ENCODE assay signal across 16 cellular contexts in genomic region chr5:72844218-72844603, GRCh38.
"Had no signal": no experiment of that assay in that cellular context is flagged by ENCODE, and none has a peak within 500 bp of the region (broad histone marks: within the 10 kb centered on the region; RNA-seq: fewer than 3 reads in every experiment).

No MANE protein-coding gene starts in this region.

- H3K4me3 ChIP-seq: colonic mucosa, heart left ventricle, left ventricle myocardium inferior, pancreas, spleen, thoracic aorta, upper lobe of right lung had no signal

- H3K27ac ChIP-seq: colonic mucosa, heart left ventricle, left ventricle myocardium inferior, pancreas, thoracic aorta, upper lobe of right lung had no signal

- H3K9me3 ChIP-seq: colonic mucosa, heart left ventricle, left ventricle myocardium inferior, pancreas, spleen, thoracic aorta, upper lobe of right lung had no signal

- ATAC-seq: heart left ventricle; pancreas; stimulated activated naive B cell treated with anti-CD40 and anti-IgM and Interleukin-4, amounts not matched to agents 10 μg/mL and 1 μg/mL and 100 μg/mL, for 72 hours; upper lobe of right lung had no signal

- H3K27me3 ChIP-seq: colonic mucosa, heart left ventricle, pancreas, spleen, upper lobe of right lung had no signal

- FAIRE-seq: frontal cortex, kidney, pancreas had no signal

- DNase-seq: activated B cell treated with CpG ODN at 0.5 μM for 24 hours; activated CD4-positive, alpha-beta memory T cell treated with anti-CD3 and anti-CD28 coated beads for 36 hours; activated CD4-positive, alpha-beta T cell treated with anti-CD3 and anti-CD28 coated beads for 4 hours; activated naive CD8-positive, alpha-beta T cell treated with anti-CD3 and anti-CD28 coated beads, Interleukin-2, amount 10 ng/mL, durations not matched to agents 7 days and 5 days; activated T-cell treated with anti-CD3 and anti-CD28 coated beads for 4 hours; amygdala; colonic mucosa; heart left ventricle; kidney; left ventricle myocardium inferior; pancreas; spleen; stimulated activated naive B cell treated with anti-CD40 and anti-IgM and Interleukin-4, amounts not matched to agents 10 μg/mL and 1 μg/mL and 100 μg/mL, for 72 hours; upper lobe of right lung had no signal

- H3K36me3 ChIP-seq: colonic mucosa, heart left ventricle, left ventricle myocardium inferior, pancreas, spleen, thoracic aorta, upper lobe of right lung had no signal

- H3K4me1 ChIP-seq: colonic mucosa had no signal
